22 cellular contexts compared by ENCODE assay signal in genomic region chr17:42341568-42341967, GRCh38. TPM values are rescaled to one million over a fixed set of nuclear protein-coding genes. Genes with fewer than 3 reads are reported as not detected.
DNase-seq lines count a peak whose midpoint lies in the region; ATAC-seq, FAIRE-seq and TF ChIP-seq lines count a peak whose summit lies in the region.
"Had no signal": no experiment of that assay in that cellular context is flagged by ENCODE, and none has a peak within 500 bp of the region (broad histone marks: within the 10 kb centered on the region; RNA-seq: fewer than 3 reads in every experiment).

No MANE protein-coding gene starts in this region.

- 82% methylated on average over 4 of the region's 4 CpGs for WGBS in right cardiac atrium

- no peak overlapping the region for H3K4me3 Mint-ChIP-seq in astrocyte (ENCODE audit: unreplicated experiment)
- peak overlapping the region in 1 of 2 donors; percentile 7 for H3K4me3 Mint-ChIP-seq in stimulated activated naive B cell treated with anti-CD40 and anti-IgM and Interleukin-4, amounts not matched to agents 10 μg/mL and 1 μg/mL and 100 μg/mL, for 72 hours
- H3K4me3 Mint-ChIP-seq: brain had no signal

- H3K4me3 ChIP-seq in left ventricle myocardium inferior (no peak overlapping the region), right cardiac atrium (ENCODE audit: low read length) (no peak overlapping the region), SJCRH30 (no peak overlapping the region), astrocyte (ENCODE audit: insufficient read depth, low read depth, low read length) (no peak overlapping the region)
- H3K4me3 ChIP-seq: gastroesophageal sphincter, skin epidermis had no signal

- H3K9me3 Mint-ChIP-seq in astrocyte (ENCODE audit: unreplicated experiment): no peaks in the 10 kb centered on the region
- no peaks in the 10 kb centered on the region for H3K9me3 Mint-ChIP-seq in stimulated activated naive B cell treated with anti-CD40 and anti-IgM and Interleukin-4, amounts not matched to agents 10 μg/mL and 1 μg/mL and 100 μg/mL, for 72 hours
- H3K9me3 Mint-ChIP-seq: brain had no signal

- no peak for FAIRE-seq in astrocyte (lab: Jason Lieb, UNC)
- FAIRE-seq: GM12892 had no signal

- H3K4me1 ChIP-seq in left ventricle myocardium inferior (peaks cover 33% of the 10 kb centered on the region), right cardiac atrium (ENCODE audit: control insufficient read depth, insufficient read depth, low read length) (peaks cover 5% of the 10 kb centered on the region), SJCRH30 (peaks cover 26% of the 10 kb centered on the region), astrocyte (ENCODE audit: insufficient read depth, low read length) (peaks cover 18% of the 10 kb centered on the region)
- H3K4me1 ChIP-seq: parathyroid adenoma had no signal

- ATAC-seq in right cardiac atrium: no peak
- peak; percentile 6 to 11 for ATAC-seq in stimulated activated naive B cell treated with anti-CD40 and anti-IgM and Interleukin-4, amounts not matched to agents 10 μg/mL and 1 μg/mL and 100 μg/mL, for 72 hours (replicated peaks)
- ATAC-seq: gastroesophageal sphincter had no signal

- TF ChIP-seq CTCF in left ventricle myocardium inferior (IDR thresholded peaks at IDR 0.05; ENCODE audit: borderline replicate concordance): no peak
- TF ChIP-seq CTCF in astrocyte (IDR thresholded peaks at IDR 0.05; ENCODE audit: insufficient read depth, low read depth, low read length): no peak

- intact Hi-C loops in left ventricle myocardium inferior (cut with micrococcal nuclease): no loop called here
- intact Hi-C loops in right cardiac atrium (cut with DNase I): no loop called here

- DNase-seq in left ventricle myocardium inferior: no peak
- DNase-seq in right cardiac atrium: no peak
- DNase-seq in SJCRH30: no peak
- DNase-seq in astrocyte (ENCODE audit: low read depth): no peak
- DNase-seq in stimulated activated naive B cell treated with anti-CD40 and anti-IgM and Interleukin-4, amounts not matched to agents 10 μg/mL and 1 μg/mL and 100 μg/mL, for 72 hours: no peak
- DNase-seq in hippocampal formation (lab: John Stamatoyannopoulos, UW): no peak
- no peak for DNase-seq in DMS79 (lab: John Stamatoyannopoulos, UW)
- no peak for DNase-seq in DMS114 treated with DMSO at 0.1 percent for 48 hours (lab: John Stamatoyannopoulos, UW; ENCODE audit: unreplicated experiment)
- DNase-seq: activated CD4-positive, alpha-beta T cell treated with anti-CD3 and anti-CD28 coated beads, Interleukin-2, amount 50 U/mL, for 1 hour; activated effector memory CD4-positive, alpha-beta T cell treated with anti-CD3 and anti-CD28 coated beads, Interleukin-2, amount 50 U/mL, for 16 hours; Calu3; GDM1; GOT3; IMR-90; NCI-H187; Right ventricle myocardium superior; stimulated activated CD4-positive, alpha-beta T cell treated with anti-CD3 and anti-CD28 coated beads, Interleukin-4, amount 100 ng/mL, for 1 hour had no signal

- peaks cover 92% of the 10 kb centered on the region for H3K36me3 ChIP-seq in left ventricle myocardium inferior
- peaks cover 50% of the 10 kb centered on the region for H3K36me3 ChIP-seq in SJCRH30
- peaks cover 23% of the 10 kb centered on the region for H3K36me3 ChIP-seq in astrocyte (ENCODE audit: insufficient read depth, low read length)

- no peak overlapping the region for H3K4me2 ChIP-seq in astrocyte (ENCODE audit: low read length)

- H3K27me3 ChIP-seq in left ventricle myocardium inferior (ENCODE audit: low read depth) (no peaks in the 10 kb centered on the region), right cardiac atrium (ENCODE audit: control insufficient read depth, insufficient read depth) (no peaks in the 10 kb centered on the region), SJCRH30 (no peaks in the 10 kb centered on the region), astrocyte (ENCODE audit: insufficient read depth, low read length) (no peaks in the 10 kb centered on the region)
- H3K27me3 ChIP-seq: gastroesophageal sphincter had no signal

- H3K27ac ChIP-seq in left ventricle myocardium inferior (replicated peaks): peak overlapping the region; percentile 54
- no peak overlapping the region for H3K27ac ChIP-seq in right cardiac atrium (ENCODE audit: low read length)
- H3K27ac ChIP-seq in SJCRH30: peak overlapping the region; percentile 88
- no peak overlapping the region for H3K27ac ChIP-seq in astrocyte (ENCODE audit: low read depth, low read length)
- H3K27ac ChIP-seq: gastroesophageal sphincter, parathyroid adenoma had no signal

- H3K27ac Mint-ChIP-seq in astrocyte (ENCODE audit: unreplicated experiment): peak overlapping the region; percentile 9
- peak overlapping the region; percentile 68 for H3K27ac Mint-ChIP-seq in stimulated activated naive B cell treated with anti-CD40 and anti-IgM and Interleukin-4, amounts not matched to agents 10 μg/mL and 1 μg/mL and 100 μg/mL, for 72 hours

- peaks cover 62% of the 10 kb centered on the region for H4K20me1 ChIP-seq in astrocyte (ENCODE audit: insufficient read depth, low read length)

- H3K9ac ChIP-seq in astrocyte (ENCODE audit: low read length): no peak overlapping the region
- H3K9ac ChIP-seq: parathyroid adenoma had no signal

- H3K36me3 Mint-ChIP-seq in astrocyte (ENCODE audit: low read depth, unreplicated experiment): peaks cover 39% of the 10 kb centered on the region
- peaks cover 49 to 59% of the 10 kb centered on the region in 2 donors for H3K36me3 Mint-ChIP-seq in stimulated activated naive B cell treated with anti-CD40 and anti-IgM and Interleukin-4, amounts not matched to agents 10 μg/mL and 1 μg/mL and 100 μg/mL, for 72 hours

- peaks cover 21% of the 10 kb centered on the region for H3K4me1 Mint-ChIP-seq in astrocyte (ENCODE audit: low read depth, unreplicated experiment)
- peaks cover 22 to 26% of the 10 kb centered on the region in 2 donors for H3K4me1 Mint-ChIP-seq in stimulated activated naive B cell treated with anti-CD40 and anti-IgM and Interleukin-4, amounts not matched to agents 10 μg/mL and 1 μg/mL and 100 μg/mL, for 72 hours

- H3K9me3 ChIP-seq in left ventricle myocardium inferior (replicated peaks) (no peaks in the 10 kb centered on the region), right cardiac atrium (ENCODE audit: control insufficient read depth, low read length) (no peaks in the 10 kb centered on the region), SJCRH30 (replicated peaks) (no peaks in the 10 kb centered on the region), astrocyte (ENCODE audit: insufficient read depth, low read depth, low read length) (no peaks in the 10 kb centered on the region)
- H3K9me3 ChIP-seq: gastroesophageal sphincter had no signal

- H3K79me2 ChIP-seq in astrocyte (ENCODE audit: insufficient read depth, low read length): peaks cover 7% of the 10 kb centered on the region

- H3K27me3 Mint-ChIP-seq in astrocyte (ENCODE audit: low read depth, unreplicated experiment): no peaks in the 10 kb centered on the region
- no peaks in the 10 kb centered on the region for H3K27me3 Mint-ChIP-seq in stimulated activated naive B cell treated with anti-CD40 and anti-IgM and Interleukin-4, amounts not matched to agents 10 μg/mL and 1 μg/mL and 100 μg/mL, for 72 hours

- no peak overlapping the region for H2AFZ ChIP-seq in astrocyte (ENCODE audit: low read depth, low read length)
- H2AFZ ChIP-seq: parathyroid adenoma had no signal

RNA-seq across cellular contexts. Expression of gene STAT3, which starts 46.7 kb away (rescaled TPM):
- 116 TPM for total RNA-seq in left ventricle myocardium inferior
- total RNA-seq in right cardiac atrium: 100 to 1,000 TPM; 100 to 192 (median 105) TPM
- 46.9 TPM for polyA plus RNA-seq in right cardiac atrium
- 107 and 113 TPM in 2 replicates for total RNA-seq in SJCRH30 (2014; rRNA removed; shearing (Covaris generic))
- 145 and 154 TPM in 2 replicates for total RNA-seq in astrocyte

RNA-seq across cellular contexts. Expression of gene STAT5A, which starts 53.3 kb away (rescaled TPM):
- 16.7 TPM for total RNA-seq in left ventricle myocardium inferior
- 10 to 100 TPM; 20.8 to 30.5 (median 23.3) TPM for total RNA-seq in right cardiac atrium
- 8.1 TPM for polyA plus RNA-seq in right cardiac atrium
- total RNA-seq in SJCRH30 (2014; rRNA removed; shearing (Covaris generic)): 5.0 and 5.9 TPM in 2 replicates
- 0.77 and 1.9 TPM in 2 replicates for total RNA-seq in astrocyte

Comparison
In these comparisons a context has a peak if more than half of its experiments do, and no peak if none do; other contexts are left out.
1. H3K27ac ChIP-seq: peak in left ventricle myocardium inferior (single experiment) and SJCRH30 (single experiment); none in right cardiac atrium (single experiment) and astrocyte (single experiment).
2. ATAC-seq: peak in stimulated activated naive B cell treated with anti-CD40 and anti-IgM and Interleukin-4, amounts not matched to agents 10 μg/mL and 1 μg/mL and 100 μg/mL, for 72 hours (2 of 2); none in right cardiac atrium (0 of 2).